ENCODE assay signal across 2 cellular contexts in genomic region chr3:183313764-183314163, GRCh38.
TF ChIP-seq lines count a peak whose summit lies in the region.

No MANE protein-coding gene starts in this region.

TF ChIP-seq in K562, 482 proteins besides CTCF, POLR2A, EP300 and RAD21:
- TF ChIP-seq ZNF57 (CRISPR knock-in tag; IDR thresholded peaks at IDR 0.05): no peak
- no peak for TF ChIP-seq SPI1 (IDR thresholded peaks at IDR 0.05; ENCODE audit: borderline replicate concordance, low read depth, low read length)
- TF ChIP-seq MTA3 (IDR thresholded peaks at IDR 0.05; ENCODE audit: borderline replicate concordance): no peak
- TF ChIP-seq, protein P1, sequence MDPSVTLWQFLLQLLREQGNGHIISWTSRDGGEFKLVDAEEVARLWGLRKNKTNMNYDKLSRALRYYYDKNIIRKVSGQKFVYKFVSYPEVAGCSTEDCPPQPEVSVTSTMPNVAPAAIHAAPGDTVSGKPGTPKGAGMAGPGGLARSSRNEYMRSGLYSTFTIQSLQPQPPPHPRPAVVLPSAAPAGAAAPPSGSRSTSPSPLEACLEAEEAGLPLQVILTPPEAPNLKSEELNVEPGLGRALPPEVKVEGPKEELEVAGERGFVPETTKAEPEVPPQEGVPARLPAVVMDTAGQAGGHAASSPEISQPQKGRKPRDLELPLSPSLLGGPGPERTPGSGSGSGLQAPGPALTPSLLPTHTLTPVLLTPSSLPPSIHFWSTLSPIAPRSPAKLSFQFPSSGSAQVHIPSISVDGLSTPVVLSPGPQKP (CRISPR knock-in tag; IDR thresholded peaks at IDR 0.05): no peak
- TF ChIP-seq ARID3B (CRISPR knock-in tag; IDR thresholded peaks at IDR 0.05; ENCODE audit: borderline replicate concordance): no peak
- TF ChIP-seq LCOR (CRISPR knock-in tag; IDR thresholded peaks at IDR 0.05): no peak
- TF ChIP-seq NR2F6 (CRISPR knock-in tag; IDR thresholded peaks at IDR 0.05): no peak
- no peak for TF ChIP-seq ZNF224 (CRISPR knock-in tag; IDR thresholded peaks at IDR 0.05)
- no peak for TF ChIP-seq TSC22D4 (tag; IDR thresholded peaks at IDR 0.05)
- no peak for TF ChIP-seq ADNP (tag; IDR thresholded peaks at IDR 0.05)
- TF ChIP-seq, protein P2, sequence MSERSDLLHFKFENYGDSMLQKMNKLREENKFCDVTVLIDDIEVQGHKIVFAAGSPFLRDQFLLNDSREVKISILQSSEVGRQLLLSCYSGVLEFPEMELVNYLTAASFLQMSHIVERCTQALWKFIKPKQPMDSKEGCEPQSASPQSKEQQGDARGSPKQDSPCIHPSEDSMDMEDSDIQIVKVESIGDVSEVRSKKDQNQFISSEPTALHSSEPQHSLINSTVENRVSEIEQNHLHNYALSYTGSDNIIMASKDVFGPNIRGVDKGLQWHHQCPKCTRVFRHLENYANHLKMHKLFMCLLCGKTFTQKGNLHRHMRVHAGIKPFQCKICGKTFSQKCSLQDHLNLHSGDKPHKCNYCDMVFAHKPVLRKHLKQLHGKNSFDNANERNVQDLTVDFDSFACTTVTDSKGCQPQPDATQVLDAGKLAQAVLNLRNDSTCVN (CRISPR knock-in tag; IDR thresholded peaks at IDR 0.05): no peak
- no peak for TF ChIP-seq BACH1 (tag; IDR thresholded peaks at IDR 0.05)
- no peak for TF ChIP-seq ZNF695 (CRISPR knock-in tag; IDR thresholded peaks at IDR 0.05)
- TF ChIP-seq SIN3B (IDR thresholded peaks at IDR 0.05; ENCODE audit: low read depth): no peak
- TF ChIP-seq ZNF766 (CRISPR knock-in tag; conservative IDR thresholded peaks at IDR 0.05): no peak
- TF ChIP-seq SREBF1 (IDR thresholded peaks at IDR 0.05; ENCODE audit: borderline replicate concordance, low read depth, low read length): no peak
- TF ChIP-seq, protein P3, sequence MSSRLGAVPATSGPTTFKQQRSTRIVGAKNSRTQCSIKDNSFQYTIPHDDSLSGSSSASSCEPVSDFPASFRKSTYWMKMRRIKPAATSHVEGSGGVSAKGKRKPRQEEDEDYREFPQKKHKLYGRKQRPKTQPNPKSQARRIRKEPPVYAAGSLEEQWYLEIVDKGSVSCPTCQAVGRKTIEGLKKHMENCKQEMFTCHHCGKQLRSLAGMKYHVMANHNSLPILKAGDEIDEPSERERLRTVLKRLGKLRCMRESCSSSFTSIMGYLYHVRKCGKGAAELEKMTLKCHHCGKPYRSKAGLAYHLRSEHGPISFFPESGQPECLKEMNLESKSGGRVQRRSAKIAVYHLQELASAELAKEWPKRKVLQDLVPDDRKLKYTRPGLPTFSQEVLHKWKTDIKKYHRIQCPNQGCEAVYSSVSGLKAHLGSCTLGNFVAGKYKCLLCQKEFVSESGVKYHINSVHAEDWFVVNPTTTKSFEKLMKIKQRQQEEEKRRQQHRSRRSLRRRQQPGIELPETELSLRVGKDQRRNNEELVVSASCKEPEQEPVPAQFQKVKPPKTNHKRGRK (tag; IDR thresholded peaks at IDR 0.05): no peak

TF ChIP-seq in HepG2, 621 proteins besides CTCF, POLR2A, EP300 and RAD21:
- TF ChIP-seq IRF1 (CRISPR knock-in tag; IDR thresholded peaks at IDR 0.05; ENCODE audit: low read depth) (no peak), PAF1 (CRISPR knock-in tag; IDR thresholded peaks at IDR 0.05) (no peak), AKNA (CRISPR knock-in tag; IDR thresholded peaks at IDR 0.05; ENCODE audit: borderline replicate concordance) (no peak), ZSCAN30 (CRISPR knock-in tag; IDR thresholded peaks at IDR 0.05) (no peak), ELF3 (CRISPR knock-in tag; IDR thresholded peaks at IDR 0.05) (no peak), ATF4 (CRISPR knock-in tag; IDR thresholded peaks at IDR 0.05) (no peak), ZNF143 (CRISPR knock-in tag; IDR thresholded peaks at IDR 0.05) (no peak), MTF2 (CRISPR knock-in tag; IDR thresholded peaks at IDR 0.05; ENCODE audit: borderline replicate concordance) (no peak), SP1 (IDR thresholded peaks at IDR 0.05) (no peak), SP1 (CRISPR knock-in tag; IDR thresholded peaks at IDR 0.05) (no peak)
